Comparison of ENCODE assay signal across 17 cellular contexts in genomic region chrX:39897741-39898097, GRCh38.
DNase-seq lines count a peak whose midpoint lies in the region; TF ChIP-seq lines count a peak whose summit lies in the region.
"Had no signal": no experiment of that assay in that cellular context is flagged by ENCODE, and none has a peak within 500 bp of the region (broad histone marks: within the 10 kb centered on the region; RNA-seq: fewer than 3 reads in every experiment).

No MANE protein-coding gene starts in this region.

- no peak overlapping the region for H3K4me3 Mint-ChIP-seq in glutamatergic neuron (ENCODE audit: unreplicated experiment)
- no peak overlapping the region; the same call in 1 of the 2 replicates for H3K4me3 Mint-ChIP-seq in HFFc6
- H3K4me3 Mint-ChIP-seq: CD4-positive, alpha-beta memory T cell; effector memory CD8-positive, alpha-beta T cell; natural killer cell had no signal

- no peak for TF ChIP-seq EP300 in SK-N-SH (IDR thresholded peaks at IDR 0.05; ENCODE audit: borderline replicate concordance in 1 of 2, low read depth in 1 of 2, low read length in 1 of 2)

- no peaks in the 10 kb centered on the region for H3K36me3 Mint-ChIP-seq in glutamatergic neuron (ENCODE audit: unreplicated experiment)
- H3K36me3 Mint-ChIP-seq in HFFc6 (ENCODE audit: low read depth): no peaks in the 10 kb centered on the region
- H3K36me3 Mint-ChIP-seq: CD4-positive, alpha-beta memory T cell; natural killer cell had no signal

- H3K9me3 ChIP-seq in SK-N-SH: no peaks in the 10 kb centered on the region
- no peaks in the 10 kb centered on the region for H3K9me3 ChIP-seq in skeletal muscle satellite cell (replicated peaks; ENCODE audit: low read length)
- no peaks in the 10 kb centered on the region for H3K9me3 ChIP-seq in A673 (ENCODE audit: low read depth, low read length, poor library complexity, severe bottlenecking)
- H3K9me3 ChIP-seq: gastroesophageal sphincter had no signal

- peaks cover 20 to 43% of the 10 kb centered on the region in 2 experiments; a peak in 3 of 4 replicates for H3K4me1 ChIP-seq in SK-N-SH (ENCODE audit: control insufficient read depth in 1 of 2, insufficient read depth in 2 of 2, low read depth in 1 of 2, low read length in 1 of 2)
- H3K4me1 ChIP-seq in skeletal muscle satellite cell (ENCODE audit: control insufficient read depth, insufficient read depth, low read length): peaks cover 67% of the 10 kb centered on the region
- H3K4me1 ChIP-seq in A673 (ENCODE audit: insufficient read depth, low read length, poor library complexity, severe bottlenecking): peaks cover 46% of the 10 kb centered on the region

- 0 out of 2 replicates have a peak overlapping the region, but pooled peaks have one; percentile 2 for H2AFZ ChIP-seq in SK-N-SH (ENCODE audit: low read depth)

- DNase-seq in DMS 273 (lab: John Stamatoyannopoulos, UW; ENCODE audit: unreplicated experiment): peak; percentile 52
- no peak for DNase-seq in DMS 273 treated with DMSO at 0.1 percent for 48 hours (lab: John Stamatoyannopoulos, UW)
- DNase-seq in SK-N-SH: no peak
- DNase-seq in glutamatergic neuron: no peak
- DNase-seq in HFFc6: no peak
- DNase-seq in A673 (ENCODE audit: low spot score): no peak
- DNase-seq in NCI-H2227 treated with DMSO at 0.1 percent for 48 hours (lab: John Stamatoyannopoulos, UW): no peak
- DNase-seq: activated gamma-delta T cell; CD4-positive, alpha-beta memory T cell; effector memory CD8-positive, alpha-beta T cell; GOT3; natural killer cell; NCI-H2081; stimulated activated naive CD4-positive, alpha-beta T cell treated with Interleukin-2 at 50 U/mL for 16 hours had no signal

- WGBS in SK-N-SH (ENCODE audit: low lambda C conversion rate): 19% methylated on average over 5 of the region's 6 CpGs

- H3K27me3 Mint-ChIP-seq in glutamatergic neuron (ENCODE audit: unreplicated experiment): no peaks in the 10 kb centered on the region
- no peaks in the 10 kb centered on the region for H3K27me3 Mint-ChIP-seq in HFFc6 (ENCODE audit: insufficient read depth)
- H3K27me3 Mint-ChIP-seq: CD4-positive, alpha-beta memory T cell; effector memory CD8-positive, alpha-beta T cell had no signal

- no peak overlapping the region for H3K4me3 ChIP-seq in SK-N-SH (ENCODE audit: low read depth in 2 of 2, low read length in 1 of 2)
- no peak overlapping the region for H3K4me3 ChIP-seq in skeletal muscle satellite cell (ENCODE audit: low read length)
- H3K4me3 ChIP-seq in A673 (ENCODE audit: low read depth, low read length, poor library complexity, severe bottlenecking): no peak overlapping the region
- H3K4me3 ChIP-seq: gastroesophageal sphincter had no signal

- intact Hi-C loops in A673 (cut with micrococcal nuclease; ENCODE audit: unreplicated experiment): no loop called here

- no peak for TF ChIP-seq CTCF in SK-N-SH (IDR thresholded peaks at IDR 0.05)
- no peak for TF ChIP-seq CTCF in glutamatergic neuron (IDR thresholded peaks at IDR 0.05; ENCODE audit: partially characterized antibody, unreplicated experiment)
- no peak for TF ChIP-seq CTCF in HFFc6 (IDR thresholded peaks at IDR 0.05)
- TF ChIP-seq CTCF in A673 (conservative IDR thresholded peaks at IDR 0.05; ENCODE audit: low read depth, low read length): no peak

- H3K36me3 ChIP-seq in SK-N-SH (replicated peaks in 1 of 2; ENCODE audit: control insufficient read depth in 1 of 2, insufficient read depth in 2 of 2, low read length in 1 of 2) (no peaks in the 10 kb centered on the region), skeletal muscle satellite cell (ENCODE audit: insufficient read depth, low read length) (no peaks in the 10 kb centered on the region), A673 (ENCODE audit: insufficient read depth, low read length, poor library complexity, severe bottlenecking) (no peaks in the 10 kb centered on the region)
- H3K36me3 ChIP-seq: gastroesophageal sphincter had no signal

- H3K27ac ChIP-seq in SK-N-SH (ENCODE audit: low read depth in 2 of 2, low read length in 1 of 2) (peak overlapping the region in 1 of 2 experiments; percentile 56; a peak in 1 of 4 replicates), A673 (ENCODE audit: low read depth, low read length, poor library complexity, severe bottlenecking) (no peak overlapping the region)
- H3K27ac ChIP-seq: 22Rv1 had no signal

- CTCF ChIA-PET in SK-N-SH (lab: Yijun Ruan, JAX): interaction anchor here (1.0 kb wide), 1 partner anchor 11 kb away, joined by 3 read pairs; no protein-coding TSS in a partner anchor
- CTCF ChIA-PET in A673 (lab: Charles Lee): no interaction called here

- H4K20me1 ChIP-seq in SK-N-SH (ENCODE audit: insufficient read depth): no peaks in the 10 kb centered on the region

- H3K27ac Mint-ChIP-seq in glutamatergic neuron (ENCODE audit: unreplicated experiment) (peak overlapping the region; percentile 17), HFFc6 (no peak overlapping the region)
- H3K27ac Mint-ChIP-seq: CD4-positive, alpha-beta memory T cell; effector memory CD8-positive, alpha-beta T cell; natural killer cell had no signal

- H3K9me2 ChIP-seq in SK-N-SH: no peaks in the 10 kb centered on the region

- no peaks in the 10 kb centered on the region for H3K79me2 ChIP-seq in SK-N-SH (ENCODE audit: insufficient read depth)

- no peaks in the 10 kb centered on the region; the same call in 1 of the 2 replicates for H3K27me3 ChIP-seq in SK-N-SH (ENCODE audit: insufficient read depth)
- no peaks in the 10 kb centered on the region for H3K27me3 ChIP-seq in skeletal muscle satellite cell (ENCODE audit: control insufficient read depth, insufficient read depth, low read length)
- H3K27me3 ChIP-seq in A673 (replicated peaks; ENCODE audit: insufficient read depth, low read depth, low read length, poor library complexity): no peaks in the 10 kb centered on the region
- H3K27me3 ChIP-seq: gastroesophageal sphincter had no signal

- no TSS peak for BruUV-seq in A673 (replicated peaks; lab: Mats Ljungman, UMichigan)

- H3K4me1 Mint-ChIP-seq in glutamatergic neuron (ENCODE audit: low read depth, unreplicated experiment) (peaks cover 15% of the 10 kb centered on the region), HFFc6 (ENCODE audit: low read depth) (peaks cover 40% of the 10 kb centered on the region)
- H3K4me1 Mint-ChIP-seq: CD4-positive, alpha-beta memory T cell; natural killer cell had no signal

- TF ChIP-seq RAD21 in SK-N-SH (IDR thresholded peaks at IDR 0.05; ENCODE audit: low read length): no peak

- H3K9ac ChIP-seq in SK-N-SH: no peak overlapping the region
- peak overlapping the region; percentile 65 for H3K9ac ChIP-seq in skeletal muscle satellite cell (ENCODE audit: low read depth, low read length)

- peaks cover 5% of the 10 kb centered on the region for H3F3A ChIP-seq in SK-N-SH (replicated peaks; ENCODE audit: insufficient read depth)

- H3K4me2 ChIP-seq in SK-N-SH (peak overlapping the region; percentile 66), skeletal muscle satellite cell (ENCODE audit: low read length) (peak overlapping the region; percentile 37)

- POLR2A ChIA-PET in SK-N-SH (lab: Yijun Ruan, JAX) (no interaction called here), A673 (lab: Charles Lee; ENCODE audit: low non-redundant PET) (no interaction called here)

- H3K9me3 Mint-ChIP-seq in glutamatergic neuron (ENCODE audit: unreplicated experiment) (peaks cover 4% of the 10 kb centered on the region), HFFc6 (no peaks in the 10 kb centered on the region)
- H3K9me3 Mint-ChIP-seq: effector memory CD8-positive, alpha-beta T cell; natural killer cell had no signal

TF ChIP-seq in SK-N-SH, 30 proteins besides CTCF, POLR2A, EP300 and RAD21:
- no peak for TF ChIP-seq NRF1 (IDR thresholded peaks at IDR 0.05; ENCODE audit: low read depth, low read length)
- no peak for TF ChIP-seq RFX5 (IDR thresholded peaks at IDR 0.05; ENCODE audit: low read length)
- TF ChIP-seq FOXM1 (IDR thresholded peaks at IDR 0.05; ENCODE audit: low read depth): no peak
- no peak for TF ChIP-seq RCOR1 (IDR thresholded peaks at IDR 0.05; ENCODE audit: low read length)
- TF ChIP-seq TCF12 (IDR thresholded peaks at IDR 0.05): no peak
- TF ChIP-seq JUND (IDR thresholded peaks at IDR 0.05): no peak
- no peak for TF ChIP-seq GABPA (IDR thresholded peaks at IDR 0.05; ENCODE audit: low read depth)
